Comparison of ENCODE assay signal across 18 cellular contexts in the genomic region with DNA sequence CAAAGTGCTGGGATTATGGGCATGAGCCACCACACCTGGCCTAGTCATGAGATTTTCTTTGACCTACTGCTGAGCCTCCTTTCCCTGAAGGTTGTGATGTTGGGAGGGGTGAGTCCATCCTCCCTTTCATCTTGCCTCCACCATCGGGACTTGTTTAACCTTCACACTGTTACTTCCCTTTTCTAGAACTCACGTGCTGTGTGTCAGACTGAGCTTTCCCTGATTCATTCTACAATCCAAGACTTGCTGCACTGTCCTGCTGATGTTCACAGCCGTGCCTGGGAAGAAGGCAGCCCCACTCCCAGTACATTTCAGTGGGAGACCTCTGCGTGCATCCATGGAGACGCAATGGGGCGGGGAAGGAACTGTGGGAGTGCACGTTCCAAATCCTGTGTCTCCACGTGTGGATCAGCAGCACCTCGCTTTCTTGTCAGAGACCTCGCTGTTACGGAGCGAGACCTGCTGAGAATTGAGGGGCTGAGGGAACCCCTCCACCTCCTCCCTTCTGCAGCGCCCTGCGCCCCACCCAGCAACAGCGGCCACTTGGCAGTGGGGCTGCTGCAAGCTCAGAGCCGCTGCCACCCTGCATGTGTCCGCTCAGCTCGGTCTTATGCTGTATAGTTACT. TPM values are rescaled to one million over a fixed set of nuclear protein-coding genes. Genes with fewer than 3 reads are reported as not detected.
DNase-seq lines count a peak whose midpoint lies in the region; ATAC-seq and TF ChIP-seq lines count a peak whose summit lies in the region.
"Had no signal": no experiment of that assay in that cellular context is flagged by ENCODE, and none has a peak within 500 bp of the region (broad histone marks: within the 10 kb centered on the region; RNA-seq: fewer than 3 reads in every experiment).

No MANE protein-coding gene starts in this region.

- H3K9me3 ChIP-seq in DOHH2 (ENCODE audit: control insufficient read depth, insufficient read depth, low read length) (no peaks in the 10 kb centered on the region), neutrophil (no peaks in the 10 kb centered on the region)
- H3K9me3 ChIP-seq: SK-N-SH had no signal

- H3K4me2 ChIP-seq in DOHH2 (ENCODE audit: low read length) = peak overlapping the region; percentile 68
- H3K4me2 ChIP-seq: SK-N-SH had no signal

- no peak for ATAC-seq in GM21619 (IDR thresholded peaks at IDR 0.05; ENCODE audit: unreplicated experiment)
- ATAC-seq in HG02642 (IDR thresholded peaks at IDR 0.05; ENCODE audit: poor library complexity, unreplicated experiment) = no peak
- no peak for ATAC-seq in left colon
- ATAC-seq: activated T-helper 17 cell treated with anti-CD3 and anti-CD28 coated beads, Interleukin-2, amount 50 U/mL, for 72 hours had no signal

- H3K79me2 ChIP-seq in DOHH2 (ENCODE audit: control insufficient read depth, low read length) = no peaks in the 10 kb centered on the region
- H3K79me2 ChIP-seq: parathyroid adenoma had no signal

- no peak for TF ChIP-seq POLR2A in NB4 (IDR thresholded peaks at IDR 0.05; ENCODE audit: extremely low read depth, insufficient read length)

- intact Hi-C loops in left colon (cut with DNase I, micrococcal nuclease) = no loop called here

- peaks cover 41% of the 10 kb centered on the region for H3K4me1 ChIP-seq in DOHH2 (ENCODE audit: control insufficient read depth, low read length)
- peaks cover 59 to 63% of the 10 kb centered on the region in 2 experiments for H3K4me1 ChIP-seq in neutrophil (ENCODE audit: control insufficient read depth in 1 of 2, insufficient read depth in 1 of 2, low read depth in 1 of 2, low read length in 1 of 2)
- H3K4me1 ChIP-seq: parathyroid adenoma had no signal

- no peak overlapping the region for H3K27ac ChIP-seq in DOHH2 (ENCODE audit: low read depth, low read length)
- H3K27ac ChIP-seq in neutrophil = peak overlapping the region; percentile 96
- H3K27ac ChIP-seq: parathyroid adenoma had no signal

- no peaks in the 10 kb centered on the region for H4K20me1 ChIP-seq in DOHH2 (ENCODE audit: control insufficient read depth, insufficient read depth, low read depth, low read length)

- H3F3A ChIP-seq in DOHH2 (ENCODE audit: control insufficient read depth, insufficient read depth) = 0 out of 2 replicates have a peak, but pooled peaks cover 2% of the 10 kb centered on the region

- DNase-seq in NB4 (ENCODE audit: low read depth) (peak; percentile 74), left colon (no peak)
- DNase-seq in activated naive CD4-positive, alpha-beta T cell (lab: John Stamatoyannopoulos, UW) = no peak
- DNase-seq: activated CD4-positive, alpha-beta T cell treated with anti-CD3 and anti-CD28 coated beads, Interleukin-2, amount 10 ng/mL, durations not matched to agents 24 days and 14 days; DMS153; H9; NCI-H1436 treated with DMSO at 0.1 percent for 48 hours; NCI-H82; stimulated activated CD4-positive, alpha-beta T cell treated with anti-CD3 and anti-CD28 coated beads, Interleukin-1b, Interleukin-23, amount 100 ng/mL, for 48 hours had no signal

- H3K4me1 Mint-ChIP-seq in brain = peaks cover 48% of the 10 kb centered on the region
- H3K4me1 Mint-ChIP-seq: activated T-helper 17 cell treated with anti-CD3 and anti-CD28 coated beads, Interleukin-2, amount 50 U/mL, for 72 hours had no signal

- H3K9me2 ChIP-seq in DOHH2 (replicated peaks; ENCODE audit: control insufficient read depth, low read length) = no peaks in the 10 kb centered on the region
- H3K9me2 ChIP-seq: SK-N-SH had no signal

- H3K36me3 ChIP-seq in DOHH2 (ENCODE audit: control insufficient read depth, low read length) = no peaks in the 10 kb centered on the region
- no peaks in the 10 kb centered on the region for H3K36me3 ChIP-seq in neutrophil

- H3K27me3 Mint-ChIP-seq in brain = peaks cover 4% of the 10 kb centered on the region
- H3K27me3 Mint-ChIP-seq: activated CD4-positive, alpha-beta T cell treated with anti-CD3 and anti-CD28 coated beads, Interleukin-2, amount 10 ng/mL, durations not matched to agents 24 days and 14 days; activated T-helper 17 cell treated with anti-CD3 and anti-CD28 coated beads, Interleukin-2, amount 50 U/mL, for 72 hours had no signal

- H3K27ac Mint-ChIP-seq in brain = peak overlapping the region in 3 of 5 experiments; percentile 12 to 95 (median 57)
- H3K27ac Mint-ChIP-seq: activated CD4-positive, alpha-beta T cell treated with anti-CD3 and anti-CD28 coated beads, Interleukin-2, amount 10 ng/mL, durations not matched to agents 24 days and 14 days; activated T-helper 17 cell treated with anti-CD3 and anti-CD28 coated beads, Interleukin-2, amount 50 U/mL, for 72 hours had no signal

- H3K36me3 Mint-ChIP-seq in brain = peaks cover 22% of the 10 kb centered on the region

- H3K9me3 Mint-ChIP-seq in brain = no peaks in the 10 kb centered on the region
- H3K9me3 Mint-ChIP-seq: activated CD4-positive, alpha-beta T cell treated with anti-CD3 and anti-CD28 coated beads, Interleukin-2, amount 10 ng/mL, durations not matched to agents 24 days and 14 days; activated T-helper 17 cell treated with anti-CD3 and anti-CD28 coated beads, Interleukin-2, amount 50 U/mL, for 72 hours; H9 had no signal

- no peaks in the 10 kb centered on the region for H3K27me3 ChIP-seq in DOHH2 (ENCODE audit: control insufficient read depth, low read length)
- no peaks in the 10 kb centered on the region for H3K27me3 ChIP-seq in neutrophil

- H3K4me3 ChIP-seq in DOHH2 (ENCODE audit: low read length) = peak overlapping the region; percentile 36
- H3K4me3 ChIP-seq in NB4 (ENCODE audit: low read depth, low read length) = no peak overlapping the region
- peak overlapping the region; percentile 37 to 60 for H3K4me3 ChIP-seq in neutrophil (ENCODE audit: low read depth in 1 of 2, low read length in 1 of 2)
- H3K4me3 ChIP-seq: lung had no signal

- H3K4me3 Mint-ChIP-seq in brain = no peak overlapping the region
- H3K4me3 Mint-ChIP-seq: activated CD4-positive, alpha-beta T cell treated with anti-CD3 and anti-CD28 coated beads, Interleukin-2, amount 10 ng/mL, durations not matched to agents 24 days and 14 days; activated T-helper 17 cell treated with anti-CD3 and anti-CD28 coated beads, Interleukin-2, amount 50 U/mL, for 72 hours; H9 had no signal

- no peak for TF ChIP-seq CTCF in DOHH2 (IDR thresholded peaks at IDR 0.05; ENCODE audit: low read depth, low read length, poor library complexity, severe bottlenecking)
- no peak for TF ChIP-seq CTCF in NB4 (IDR thresholded peaks at IDR 0.05; ENCODE audit: low read depth, low read length)
- no peak for TF ChIP-seq CTCF in brain (conservative IDR thresholded peaks at IDR 0.05)
- TF ChIP-seq CTCF in neutrophil (IDR thresholded peaks at IDR 0.05) = no peak

RNA-seq across cellular contexts. Expression of a gene that starts 10.6 kb away (rescaled TPM):
- polyA plus RNA-seq in brain (ENCODE audit: insufficient read depth, low read depth, low replicate concordance) = 0.24 TPM
- 1 to 10 TPM; 2.9 to 4.1 TPM for total RNA-seq in left colon
- polyA plus RNA-seq: SK-N-SH had no signal

RNA-seq across cellular contexts. Expression of a gene that starts 39.1 kb away (rescaled TPM):
- 2.2 TPM for polyA plus RNA-seq in brain (ENCODE audit: insufficient read depth, low read depth, low replicate concordance)
- 10 to 100 TPM; 18.9 to 19.2 TPM for total RNA-seq in left colon
- polyA plus RNA-seq: SK-N-SH had no signal
